Comparison of ENCODE assay signal across 8 cellular contexts in the genomic region with DNA sequence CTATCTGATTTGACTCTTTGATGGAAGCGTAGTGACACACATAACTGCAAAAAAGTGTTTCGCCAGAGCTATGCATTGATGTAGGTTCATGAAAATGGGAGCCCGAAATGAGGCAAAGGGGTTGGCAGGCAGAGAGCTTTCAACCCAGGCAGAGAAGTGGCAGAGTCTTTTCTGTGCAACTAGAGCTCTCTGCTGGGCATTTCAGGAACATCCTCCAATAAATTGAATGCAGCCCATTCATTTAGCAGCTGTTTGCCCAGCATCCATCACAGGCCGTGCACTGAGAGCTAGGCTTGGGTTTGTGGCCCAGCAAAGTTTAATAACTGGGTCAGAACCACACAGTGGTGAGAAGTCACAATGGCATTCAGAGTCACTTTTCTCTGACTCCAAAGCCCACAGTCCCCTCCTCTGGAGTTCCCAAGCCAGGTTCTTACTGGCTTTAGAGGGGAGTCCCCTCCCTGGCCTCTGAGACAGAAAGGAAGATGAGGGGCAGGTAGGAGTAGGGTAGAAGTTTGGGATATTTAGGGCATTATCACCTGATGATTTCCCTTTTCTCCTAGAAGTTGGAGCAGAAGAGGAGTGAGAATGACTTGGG. TPM values are rescaled to one million over a fixed set of nuclear protein-coding genes. Genes with fewer than 3 reads are reported as not detected.
DNase-seq lines count a peak whose midpoint lies in the region; ATAC-seq, FAIRE-seq and TF ChIP-seq lines count a peak whose summit lies in the region.

No MANE protein-coding gene starts in this region.

- H3K4me1 ChIP-seq in HEK293 (ENCODE audit: control insufficient read depth, insufficient read depth, low read length) = no peaks in the 10 kb centered on the region

- POLR2A ChIA-PET in HEK293 (lab: Yijun Ruan, JAX) = interaction anchor here (1.3 kb wide), 1 partner anchor 74 kb away, joined by 4 read pairs; no protein-coding TSS in a partner anchor
- POLR2A ChIA-PET in activated CD4-positive, alpha-beta memory T cell treated with anti-CD3 and anti-CD28 coated beads for 36 hours (lab: Charles Lee) = no interaction called here

- H3K27me3 Mint-ChIP-seq in activated CD4-positive, alpha-beta memory T cell treated with anti-CD3 and anti-CD28 coated beads for 36 hours = peaks cover 14% of the 10 kb centered on the region

- no peak overlapping the region for H3K4me3 Mint-ChIP-seq in activated CD4-positive, alpha-beta memory T cell treated with anti-CD3 and anti-CD28 coated beads for 36 hours

- H3K4me3 ChIP-seq in HEK293 (ENCODE audit: low read depth, low read length) (no peak overlapping the region), bronchial epithelial cell (ENCODE audit: low read depth, low read length) (no peak overlapping the region)

- H3K36me3 ChIP-seq in HEK293 (ENCODE audit: control insufficient read depth in 2 of 2, insufficient read depth in 1 of 2, low read length in 2 of 2) (no peaks in the 10 kb centered on the region), bronchial epithelial cell (ENCODE audit: control insufficient read depth, insufficient read depth, low read length) (no peaks in the 10 kb centered on the region)

- no peaks in the 10 kb centered on the region for H3K4me1 Mint-ChIP-seq in activated CD4-positive, alpha-beta memory T cell treated with anti-CD3 and anti-CD28 coated beads for 36 hours (ENCODE audit: low read depth)

- no peaks in the 10 kb centered on the region for H3K9me3 ChIP-seq in HEK293 (ENCODE audit: control insufficient read depth, insufficient read depth, low read depth, low read length)

- H3K27me3 ChIP-seq in bronchial epithelial cell (ENCODE audit: control insufficient read depth, insufficient read depth, low read length) = no peaks in the 10 kb centered on the region

- DNase-seq in D721Med (ENCODE audit: insufficient read length, low spot score) = peak; percentile 38
- DNase-seq in NCI-H82 (lab: John Stamatoyannopoulos, UW) = peak; percentile 78
- peak; percentile 35 for DNase-seq in bronchial epithelial cell (ENCODE audit: low read depth)
- DNase-seq in midbrain (lab: John Stamatoyannopoulos, UW) = peak; percentile 88
- DNase-seq in activated CD4-positive, alpha-beta memory T cell treated with anti-CD3 and anti-CD28 coated beads for 36 hours = no peak
- no peak for DNase-seq in stimulated activated CD4-positive, alpha-beta T cell treated with anti-CD3 and anti-CD28 coated beads, Interleukin-4, amount 100 ng/mL, for 4 hours

- intact Hi-C loops in activated CD4-positive, alpha-beta memory T cell treated with anti-CD3 and anti-CD28 coated beads for 36 hours (cut with micrococcal nuclease) = no loop called here

- FAIRE-seq in D721Med (lab: Jason Lieb, UNC) = no peak
- FAIRE-seq in bronchial epithelial cell (lab: Jason Lieb, UNC) = peak; percentile 83

- no peaks in the 10 kb centered on the region for H3K36me3 Mint-ChIP-seq in activated CD4-positive, alpha-beta memory T cell treated with anti-CD3 and anti-CD28 coated beads for 36 hours

- no peak for ATAC-seq in GM21526 (IDR thresholded peaks at IDR 0.05; ENCODE audit: low FRiP score, unreplicated experiment)

- peak; percentile 65 for TF ChIP-seq CTCF in D721Med (IDR thresholded peaks at IDR 0.05; ENCODE audit: insufficient read depth, missing control alignments)
- no peak for TF ChIP-seq CTCF in HEK293 (tag by site-specific recombination; IDR thresholded peaks at IDR 0.05)
- peak; percentile 64 for TF ChIP-seq CTCF in bronchial epithelial cell (IDR thresholded peaks at IDR 0.05; ENCODE audit: insufficient read depth, low read length, severe bottlenecking)

- no peaks in the 10 kb centered on the region for H3K9me3 Mint-ChIP-seq in activated CD4-positive, alpha-beta memory T cell treated with anti-CD3 and anti-CD28 coated beads for 36 hours

- CTCF ChIA-PET in HEK293 (lab: Yijun Ruan, JAX) = interaction anchor here (0.6 to 2.1 kb wide), 15 partner anchors 10 to 310 kb away, joined by 3 to 10 read pairs (median 4); no protein-coding TSS in a partner anchor
- CTCF ChIA-PET in activated CD4-positive, alpha-beta memory T cell treated with anti-CD3 and anti-CD28 coated beads for 36 hours (lab: Charles Lee) = interaction anchor here (0.6 to 2.9 kb wide), 7 partner anchors 24 to 416 kb away, joined by 3 to 17 read pairs (median 5); no protein-coding TSS in a partner anchor

- no peak overlapping the region for H3K27ac ChIP-seq in HEK293 (ENCODE audit: extremely low read depth, low read depth, low read length)

- H3K27ac Mint-ChIP-seq in activated CD4-positive, alpha-beta memory T cell treated with anti-CD3 and anti-CD28 coated beads for 36 hours = no peak overlapping the region

TF ChIP-seq in HEK293, 187 proteins besides CTCF, POLR2A, EP300 and RAD21:
- TF ChIP-seq BCL11A (tag by site-specific recombination; IDR thresholded peaks at IDR 0.05; ENCODE audit: low read depth) (no peak), SP3 (tag by site-specific recombination; IDR thresholded peaks at IDR 0.05) (no peak), ZNF621 (tag by site-specific recombination; IDR thresholded peaks at IDR 0.05) (no peak), ZNF404 (tag by site-specific recombination; IDR thresholded peaks at IDR 0.05) (no peak), ZNF785 (tag by site-specific recombination; IDR thresholded peaks at IDR 0.05) (no peak), ZSCAN30 (tag by site-specific recombination; IDR thresholded peaks at IDR 0.05) (no peak), ZNF2 (tag by site-specific recombination; IDR thresholded peaks at IDR 0.05) (no peak), ZNF654 (tag by site-specific recombination; IDR thresholded peaks at IDR 0.05; ENCODE audit: low read depth) (peak; percentile 40)

RNA-seq across cellular contexts. Expression of a gene that starts 31.8 kb away (rescaled TPM):
- 15.5 and 21.1 TPM in 2 replicates for total RNA-seq in bronchial epithelial cell
- 10 to 100 TPM; 57.4 to 64.1 TPM for total RNA-seq in activated CD4-positive, alpha-beta memory T cell treated with anti-CD3 and anti-CD28 coated beads for 36 hours

Comparison
In these comparisons a context has a peak if more than half of its experiments do, and no peak if none do; other contexts are left out.
1. DNase-seq: peak in D721Med (single experiment), NCI-H82 (single experiment), bronchial epithelial cell (single experiment) and midbrain (single experiment); none in activated CD4-positive, alpha-beta memory T cell treated with anti-CD3 and anti-CD28 coated beads for 36 hours (single experiment) and stimulated activated CD4-positive, alpha-beta T cell treated with anti-CD3 and anti-CD28 coated beads, Interleukin-4, amount 100 ng/mL, for 4 hours (0 of 2).